ENCODE assay signal across 1 cellular context in genomic region chr16:5097470-5098220, GRCh38.
A peak's percentile ranks its signal among the peaks of the same experiment; 100 is the strongest.
TF ChIP-seq lines count a peak whose summit lies in the region.

Gene EEF2KMT (minus strand): TSS chr16:5097795. CDS start chr16:5097739, 56 bp downstream.

TF ChIP-seq in HEK293, 187 proteins besides CTCF, POLR2A, EP300 and RAD21 (continued from another document):
- TF ChIP-seq PRDM10 (tag by site-specific recombination; IDR thresholded peaks at IDR 0.05) (peak; percentile 73), ZNF76 (tag by site-specific recombination; IDR thresholded peaks at IDR 0.05; ENCODE audit: borderline replicate concordance, low read depth) (peak; percentile 28; the same call in 1 of the 2 replicates), ZNF341 (tag by site-specific recombination; IDR thresholded peaks at IDR 0.05; ENCODE audit: low read depth) (peak; percentile 37; the same call in 1 of the 2 replicates), YY1 (tag by site-specific recombination; IDR thresholded peaks at IDR 0.05) (0 out of 2 replicates have a peak, but pooled peaks have one; percentile 49), SP2 (tag by site-specific recombination; IDR thresholded peaks at IDR 0.05) (peak; percentile 75)
